11 cellular contexts compared by ENCODE assay signal in the genomic region with DNA sequence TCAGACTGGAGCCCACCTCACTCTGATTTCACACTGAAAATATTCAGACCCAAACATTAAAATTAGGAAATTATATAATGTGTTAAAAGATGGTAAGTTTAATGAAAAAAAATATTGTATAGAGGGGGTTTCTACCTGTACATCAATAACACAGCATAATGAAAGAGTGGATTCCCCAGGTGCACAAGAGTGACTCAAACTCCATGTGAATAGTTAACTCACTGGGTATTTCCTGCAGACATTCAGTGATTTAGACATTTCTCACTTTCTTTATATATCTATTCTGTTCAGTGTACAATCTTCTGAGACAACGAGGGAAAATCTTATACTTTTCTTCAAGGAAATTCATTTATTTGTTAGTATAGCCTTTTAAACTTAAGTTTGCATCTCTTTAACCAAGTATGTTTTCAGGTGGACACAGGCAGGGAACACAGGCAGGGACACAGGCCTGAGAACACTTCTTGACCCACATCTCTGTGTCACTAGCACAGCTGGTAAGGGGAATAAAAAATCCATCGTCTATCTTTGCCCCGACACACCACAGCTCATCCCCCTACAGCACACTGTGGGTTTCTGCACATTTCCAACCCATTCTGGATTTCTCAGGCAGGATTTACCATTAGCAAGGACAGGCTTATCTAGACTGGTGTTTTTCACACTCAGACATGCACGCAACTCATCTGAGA.
A peak's percentile ranks its signal among the peaks of the same experiment; 100 is the strongest.
DNase-seq lines count a peak whose midpoint lies in the region; ATAC-seq and TF ChIP-seq lines count a peak whose summit lies in the region.
"Had no signal": no experiment of that assay in that cellular context is flagged by ENCODE, and none has a peak within 500 bp of the region (broad histone marks: within the 10 kb centered on the region; RNA-seq: fewer than 3 reads in every experiment).

No MANE protein-coding gene starts in this region.

- DNase-seq in glomerular visceral epithelial cell (ENCODE audit: extremely low spot score) (peak; percentile 7), smooth muscle cell (lab: John Stamatoyannopoulos, UW; ENCODE audit: unreplicated experiment) (no peak), nucleus accumbens (lab: John Stamatoyannopoulos, UW) (no peak), NCI-H345 (lab: John Stamatoyannopoulos, UW) (no peak)
- DNase-seq in stimulated activated CD4-positive, alpha-beta T cell treated with anti-CD3 and anti-CD28 coated beads, Interleukin-2, amount 100 ng/mL, for 24 hours: no peak
- DNase-seq: activated CD4-positive, alpha-beta memory T cell treated with anti-CD3 and anti-CD28 coated beads for 36 hours; stimulated activated CD8-positive, alpha-beta memory T cell treated with anti-CD3 and anti-CD28 coated beads, Interleukin-4, amount 100 ng/mL, for 48 hours had no signal

- TF ChIP-seq CTCF in smooth muscle cell (IDR thresholded peaks at IDR 0.05; ENCODE audit: borderline replicate concordance, insufficient read depth, poor library complexity, severe bottlenecking): no peak

- H4K20me1 ChIP-seq in smooth muscle cell (ENCODE audit: low read depth): no peaks in the 10 kb centered on the region

- no peaks in the 10 kb centered on the region for H3K27me3 ChIP-seq in smooth muscle cell (ENCODE audit: low read depth)

- no peak overlapping the region for H3K9ac ChIP-seq in smooth muscle cell (ENCODE audit: low read depth)

- H3K9me3 ChIP-seq in smooth muscle cell (replicated peaks; ENCODE audit: low read depth): no peaks in the 10 kb centered on the region

- no peak overlapping the region for H3K27ac ChIP-seq in smooth muscle cell (ENCODE audit: low read depth)

- no peaks in the 10 kb centered on the region for H3K4me1 ChIP-seq in smooth muscle cell (ENCODE audit: low read depth)

- WGBS in smooth muscle cell (ENCODE audit: low lambda C conversion rate): 87% methylated on average over 4 of the region's 4 CpGs

- H3K4me3 ChIP-seq in smooth muscle cell: no peak overlapping the region

- no peak overlapping the region for H2AFZ ChIP-seq in smooth muscle cell (ENCODE audit: low read depth)

- H3K79me2 ChIP-seq in smooth muscle cell (ENCODE audit: low read depth): no peaks in the 10 kb centered on the region

- H3K4me2 ChIP-seq in smooth muscle cell: no peak overlapping the region

- H3K36me3 ChIP-seq in smooth muscle cell (ENCODE audit: low read depth): no peaks in the 10 kb centered on the region

- peak; percentile 75 for ATAC-seq in GM19023 (IDR thresholded peaks at IDR 0.05; ENCODE audit: unreplicated experiment)
- ATAC-seq in GM21576 (IDR thresholded peaks at IDR 0.05; ENCODE audit: unreplicated experiment): peak; percentile 58
- ATAC-seq in HG03066 (IDR thresholded peaks at IDR 0.05; ENCODE audit: low read depth, unreplicated experiment): peak; percentile 51
- ATAC-seq: natural killer cell treated with Interleukin-12 subunit alpha and Interleukin-12 subunit beta and Interleukin-15 and Interleukin-18, amount 100 ng/mL, for 72 hours had no signal

- no peaks in the 10 kb centered on the region for H3F3A ChIP-seq in smooth muscle cell (ENCODE audit: low read depth)
